In genomic region chr7:97973206-97973658, GRCh38 we compare ENCODE assay signal across 11 cellular contexts. TPM values are rescaled to one million over a fixed set of nuclear protein-coding genes. Genes with fewer than 3 reads are reported as not detected.
DNase-seq lines count a peak whose midpoint lies in the region; ATAC-seq and TF ChIP-seq lines count a peak whose summit lies in the region.
"Had no signal": no experiment of that assay in that cellular context is flagged by ENCODE, and none has a peak within 500 bp of the region (broad histone marks: within the 10 kb centered on the region; RNA-seq: fewer than 3 reads in every experiment).

No MANE protein-coding gene starts in this region.

- peak; percentile 21 for DNase-seq in G401 (ENCODE audit: low spot score)
- peak; percentile 96 for DNase-seq in NCI-H146 (lab: John Stamatoyannopoulos, UW)
- DNase-seq in activated T-helper 2 cell treated with anti-CD3 and anti-CD28 coated beads, Interferon-gamma antibody, Interleukin-2, Interleukin-4, amounts not matched to agents 10 μg/mL and 5 μg/mL and 100 μg/mL, durations not matched to agents 14 hours and 24 hours and 36 hours (ENCODE audit: low spot score): no peak
- no peak for DNase-seq in natural killer cell
- DNase-seq in AG08395 (ENCODE audit: low spot score): no peak
- no peak for DNase-seq in stimulated activated naive B cell treated with anti-CD40 and anti-IgM and Interleukin-4, amounts not matched to agents 10 μg/mL and 1 μg/mL and 100 μg/mL, for 72 hours
- DNase-seq in psoas muscle: no peak
- DNase-seq: NCI-H446 had no signal

- no peak overlapping the region for H3K4me3 ChIP-seq in psoas muscle

- no peaks in the 10 kb centered on the region for H3K4me1 ChIP-seq in psoas muscle

- H3K36me3 Mint-ChIP-seq in activated T-helper 2 cell treated with anti-CD3 and anti-CD28 coated beads, Interferon-gamma antibody, Interleukin-2, Interleukin-4, amounts not matched to agents 10 μg/mL and 5 μg/mL and 100 μg/mL, durations not matched to agents 14 hours and 24 hours and 36 hours (ENCODE audit: low read depth): peaks cover 25% of the 10 kb centered on the region
- no peaks in the 10 kb centered on the region for H3K36me3 Mint-ChIP-seq in natural killer cell
- H3K36me3 Mint-ChIP-seq in stimulated activated naive B cell treated with anti-CD40 and anti-IgM and Interleukin-4, amounts not matched to agents 10 μg/mL and 1 μg/mL and 100 μg/mL, for 72 hours: peaks cover 8 to 17% of the 10 kb centered on the region in 2 donors

- peaks cover 3% of the 10 kb centered on the region for H3K9me3 Mint-ChIP-seq in activated T-helper 2 cell treated with anti-CD3 and anti-CD28 coated beads, Interferon-gamma antibody, Interleukin-2, Interleukin-4, amounts not matched to agents 10 μg/mL and 5 μg/mL and 100 μg/mL, durations not matched to agents 14 hours and 24 hours and 36 hours
- peaks cover 0 to 2% of the 10 kb centered on the region in 2 donors for H3K9me3 Mint-ChIP-seq in natural killer cell
- H3K9me3 Mint-ChIP-seq in stimulated activated naive B cell treated with anti-CD40 and anti-IgM and Interleukin-4, amounts not matched to agents 10 μg/mL and 1 μg/mL and 100 μg/mL, for 72 hours: peaks cover 2 to 3% of the 10 kb centered on the region in 2 donors

- WGBS in psoas muscle, 3 donors: 81 to 86% (median 83%) methylated on average over 17 of the region's 17 CpGs

- in situ Hi-C loops in G401 (cut with HindIII; ENCODE audit: low sequenced_read_pairs): no loop called here

- ATAC-seq in natural killer cell (no peak), psoas muscle (no peak), GM21717 (IDR thresholded peaks at IDR 0.05; ENCODE audit: unreplicated experiment) (no peak)
- ATAC-seq in stimulated activated naive B cell treated with anti-CD40 and anti-IgM and Interleukin-4, amounts not matched to agents 10 μg/mL and 1 μg/mL and 100 μg/mL, for 72 hours (replicated peaks): no peak

- H3K4me1 Mint-ChIP-seq in activated T-helper 2 cell treated with anti-CD3 and anti-CD28 coated beads, Interferon-gamma antibody, Interleukin-2, Interleukin-4, amounts not matched to agents 10 μg/mL and 5 μg/mL and 100 μg/mL, durations not matched to agents 14 hours and 24 hours and 36 hours (ENCODE audit: low read depth): peaks cover 10% of the 10 kb centered on the region
- H3K4me1 Mint-ChIP-seq in natural killer cell: peaks cover 6 to 18% of the 10 kb centered on the region in 2 donors
- H3K4me1 Mint-ChIP-seq in stimulated activated naive B cell treated with anti-CD40 and anti-IgM and Interleukin-4, amounts not matched to agents 10 μg/mL and 1 μg/mL and 100 μg/mL, for 72 hours: peaks cover 8 to 19% of the 10 kb centered on the region in 2 donors

- H3K27ac Mint-ChIP-seq in activated T-helper 2 cell treated with anti-CD3 and anti-CD28 coated beads, Interferon-gamma antibody, Interleukin-2, Interleukin-4, amounts not matched to agents 10 μg/mL and 5 μg/mL and 100 μg/mL, durations not matched to agents 14 hours and 24 hours and 36 hours: no peak overlapping the region
- peak overlapping the region; percentile 86 to 94 for H3K27ac Mint-ChIP-seq in natural killer cell
- H3K27ac Mint-ChIP-seq in stimulated activated naive B cell treated with anti-CD40 and anti-IgM and Interleukin-4, amounts not matched to agents 10 μg/mL and 1 μg/mL and 100 μg/mL, for 72 hours: no peak overlapping the region

- no peak overlapping the region for H3K27ac ChIP-seq in psoas muscle

- H3K27me3 Mint-ChIP-seq in activated T-helper 2 cell treated with anti-CD3 and anti-CD28 coated beads, Interferon-gamma antibody, Interleukin-2, Interleukin-4, amounts not matched to agents 10 μg/mL and 5 μg/mL and 100 μg/mL, durations not matched to agents 14 hours and 24 hours and 36 hours (ENCODE audit: low read depth): no peaks in the 10 kb centered on the region
- no peaks in the 10 kb centered on the region for H3K27me3 Mint-ChIP-seq in natural killer cell (ENCODE audit: low read depth in 2 of 2)
- peaks cover 3 to 4% of the 10 kb centered on the region in 2 donors for H3K27me3 Mint-ChIP-seq in stimulated activated naive B cell treated with anti-CD40 and anti-IgM and Interleukin-4, amounts not matched to agents 10 μg/mL and 1 μg/mL and 100 μg/mL, for 72 hours

- H3K36me3 ChIP-seq in psoas muscle (ENCODE audit: insufficient read depth in 1 of 2, low read depth in 1 of 2): peaks cover 0 to 13% of the 10 kb centered on the region in 2 donors

- TF ChIP-seq CTCF in natural killer cell (IDR thresholded peaks at IDR 0.05) (no peak), psoas muscle (IDR thresholded peaks at IDR 0.05) (no peak)

- no peaks in the 10 kb centered on the region for H3K9me3 ChIP-seq in psoas muscle

- no peaks in the 10 kb centered on the region for H3K27me3 ChIP-seq in psoas muscle (ENCODE audit: insufficient read depth in 3 of 3, low read length in 2 of 3)

- peak overlapping the region; percentile 39 for H3K4me3 Mint-ChIP-seq in activated T-helper 2 cell treated with anti-CD3 and anti-CD28 coated beads, Interferon-gamma antibody, Interleukin-2, Interleukin-4, amounts not matched to agents 10 μg/mL and 5 μg/mL and 100 μg/mL, durations not matched to agents 14 hours and 24 hours and 36 hours (ENCODE audit: low read depth)
- H3K4me3 Mint-ChIP-seq in natural killer cell: peak overlapping the region; percentile 59
- H3K4me3 Mint-ChIP-seq in stimulated activated naive B cell treated with anti-CD40 and anti-IgM and Interleukin-4, amounts not matched to agents 10 μg/mL and 1 μg/mL and 100 μg/mL, for 72 hours: peak overlapping the region in 1 of 2 donors; percentile 59

- intact Hi-C loops in activated T-helper 2 cell treated with anti-CD3 and anti-CD28 coated beads, Interferon-gamma antibody, Interleukin-2, Interleukin-4, amounts not matched to agents 10 μg/mL and 5 μg/mL and 100 μg/mL, durations not matched to agents 14 hours and 24 hours and 36 hours (cut with micrococcal nuclease): loop anchor here (5.0 kb wide), 1 partner anchor 279 kb away; the partner anchor contains the start of gene TECPR1
- intact Hi-C loops in natural killer cell (cut with micrococcal nuclease) (loop anchor here (5.0 kb wide), 2 partner anchors 101 to 856 kb away; partner anchors contain the start of genes ASNS and SDHAF3), psoas muscle (cut with DNase I) (no loop called here)

RNA-seq across cellular contexts. Expression of gene OCM2, which starts 16.8 kb away (rescaled TPM):
- not detected in 2 replicates for total RNA-seq in G401 (2014; rRNA removed; shearing (Covaris generic))
- total RNA-seq in activated T-helper 2 cell treated with anti-CD3 and anti-CD28 coated beads, Interferon-gamma antibody, Interleukin-2, Interleukin-4, amounts not matched to agents 10 μg/mL and 5 μg/mL and 100 μg/mL, durations not matched to agents 14 hours and 24 hours and 36 hours: not detected in 2 replicates
- total RNA-seq in natural killer cell: not detected
- not detected for total RNA-seq in psoas muscle
- polyA plus RNA-seq in psoas muscle: not detected
- total RNA-seq: activated CD8-positive, alpha-beta memory T cell treated with anti-CD3 and anti-CD28 coated beads for 36 hours; endothelial cell of umbilical vein had no signal
- polyA plus RNA-seq: endothelial cell of umbilical vein had no signal

Comparison
In these comparisons a context has a peak if more than half of its experiments do, and no peak if none do; other contexts are left out.
1. DNase-seq: peak in G401 (single experiment) and NCI-H146 (single experiment); none in activated T-helper 2 cell treated with anti-CD3 and anti-CD28 coated beads, Interferon-gamma antibody, Interleukin-2, Interleukin-4, amounts not matched to agents 10 μg/mL and 5 μg/mL and 100 μg/mL, durations not matched to agents 14 hours and 24 hours and 36 hours (single experiment), natural killer cell (single experiment), AG08395 (single experiment), stimulated activated naive B cell treated with anti-CD40 and anti-IgM and Interleukin-4, amounts not matched to agents 10 μg/mL and 1 μg/mL and 100 μg/mL, for 72 hours (single experiment) and psoas muscle (0 of 2).
2. H3K27ac Mint-ChIP-seq: peak in natural killer cell (2 of 2); none in activated T-helper 2 cell treated with anti-CD3 and anti-CD28 coated beads, Interferon-gamma antibody, Interleukin-2, Interleukin-4, amounts not matched to agents 10 μg/mL and 5 μg/mL and 100 μg/mL, durations not matched to agents 14 hours and 24 hours and 36 hours (single experiment) and stimulated activated naive B cell treated with anti-CD40 and anti-IgM and Interleukin-4, amounts not matched to agents 10 μg/mL and 1 μg/mL and 100 μg/mL, for 72 hours (single experiment).
3. intact Hi-C loops: an anchor here in activated T-helper 2 cell treated with anti-CD3 and anti-CD28 coated beads, Interferon-gamma antibody, Interleukin-2, Interleukin-4, amounts not matched to agents 10 μg/mL and 5 μg/mL and 100 μg/mL, durations not matched to agents 14 hours and 24 hours and 36 hours (5.0 kb wide) and natural killer cell (5.0 kb wide); none called in psoas muscle.